ENCODE assay signal across 28 cellular contexts in the genomic region with DNA sequence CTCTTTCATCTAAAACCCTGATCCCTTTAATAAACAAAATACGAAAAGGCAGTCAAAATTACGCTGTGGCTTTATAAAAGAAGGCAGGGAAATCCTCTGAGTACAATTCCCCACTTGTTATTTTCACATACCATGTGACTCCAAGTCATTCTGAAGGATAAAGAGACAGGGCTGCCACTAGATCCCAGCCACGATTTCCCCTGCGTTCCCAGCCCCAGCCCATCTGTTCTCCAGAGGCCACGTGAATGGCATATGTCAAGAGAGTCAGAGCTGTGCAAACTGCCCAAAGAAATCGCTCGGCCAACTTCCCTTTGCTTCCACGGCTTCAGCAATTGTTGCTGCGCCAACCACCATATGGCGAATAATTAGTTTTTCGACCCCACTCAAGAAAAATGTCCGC.
DNase-seq lines count a peak whose midpoint lies in the region; ATAC-seq, FAIRE-seq and TF ChIP-seq lines count a peak whose summit lies in the region.
"Had no signal": no experiment of that assay in that cellular context is flagged by ENCODE, and none has a peak within 500 bp of the region (broad histone marks: within the 10 kb centered on the region; RNA-seq: fewer than 3 reads in every experiment).

No MANE protein-coding gene starts in this region.

- H3K9me3 ChIP-seq in neural progenitor cell (ENCODE audit: low read depth) = no peaks in the 10 kb centered on the region
- H3K9me3 ChIP-seq: pancreas had no signal

- H3K27me3 Mint-ChIP-seq in brain = no peaks in the 10 kb centered on the region
- peaks cover 4% of the 10 kb centered on the region for H3K27me3 Mint-ChIP-seq in neural progenitor cell (ENCODE audit: insufficient read depth, low read depth)
- H3K27me3 Mint-ChIP-seq: CD4-positive, CD25-positive, alpha-beta regulatory T cell had no signal

- peaks cover 36% of the 10 kb centered on the region for H3K4me1 Mint-ChIP-seq in brain
- H3K4me1 Mint-ChIP-seq in neural progenitor cell = peaks cover 24% of the 10 kb centered on the region

- H3K4me3 Mint-ChIP-seq in brain (peak overlapping the region in 3 of 5 experiments; percentile 30 to 61 (median 54)), neural progenitor cell (no peak overlapping the region)
- H3K4me3 Mint-ChIP-seq: activated CD8-positive, alpha-beta T cell treated with anti-CD3 and anti-CD28 coated beads, Interleukin-2, amount 10 ng/mL, durations not matched to agents 7 days and 5 days; CD4-positive, CD25-positive, alpha-beta regulatory T cell had no signal

- no peaks in the 10 kb centered on the region for H4K20me1 ChIP-seq in neural progenitor cell (ENCODE audit: low read depth)

- no peak overlapping the region for H3K9ac ChIP-seq in neural progenitor cell

- no peaks in the 10 kb centered on the region for H3K36me3 ChIP-seq in neural progenitor cell
- H3K36me3 ChIP-seq: brain microvascular endothelial cell, pancreas had no signal

- no peak overlapping the region for H3K4me3 ChIP-seq in neural progenitor cell
- H3K4me3 ChIP-seq: pancreas, PC-9 had no signal

- no peak for FAIRE-seq in RCC 7860 (lab: Jason Lieb, UNC)
- FAIRE-seq: GM12892, pancreas, small intestine had no signal

- no peak overlapping the region for H3K4me2 ChIP-seq in neural progenitor cell
- H3K4me2 ChIP-seq: PC-9 had no signal

- H3K9me3 Mint-ChIP-seq in brain = peaks cover 0 to 4% (median 2%) of the 10 kb centered on the region in 5 experiments
- H3K9me3 Mint-ChIP-seq in neural progenitor cell = no peaks in the 10 kb centered on the region
- H3K9me3 Mint-ChIP-seq: activated T-helper 2 cell treated with anti-CD3 and anti-CD28 coated beads, Interferon-gamma antibody, Interleukin-2, Interleukin-4, amounts not matched to agents 10 μg/mL and 5 μg/mL and 100 μg/mL, durations not matched to agents 14 hours and 24 hours and 36 hours had no signal

- H3K36me3 Mint-ChIP-seq in brain (no peaks in the 10 kb centered on the region), neural progenitor cell (no peaks in the 10 kb centered on the region)

- no peak overlapping the region for H2AFZ ChIP-seq in neural progenitor cell (replicated peaks)
- H2AFZ ChIP-seq: PC-9 had no signal

- no peaks in the 10 kb centered on the region for H3K27me3 ChIP-seq in neural progenitor cell
- H3K27me3 ChIP-seq: brain microvascular endothelial cell, pancreas had no signal

- ATAC-seq in HG03045 (IDR thresholded peaks at IDR 0.05; ENCODE audit: unreplicated experiment) = no peak
- ATAC-seq: activated CD8-positive, alpha-beta T cell treated with anti-CD3 and anti-CD28 coated beads, Interleukin-2, amount 10 ng/mL, durations not matched to agents 7 days and 5 days; left lobe of liver; pancreas had no signal

- no peaks in the 10 kb centered on the region for H3F3A ChIP-seq in neural progenitor cell (ENCODE audit: low read depth)

- H3K27ac Mint-ChIP-seq in brain = peak overlapping the region in 4 of 5 experiments; percentile 56 to 86 (median 70)
- H3K27ac Mint-ChIP-seq in neural progenitor cell = no peak overlapping the region
- H3K27ac Mint-ChIP-seq: activated CD8-positive, alpha-beta T cell treated with anti-CD3 and anti-CD28 coated beads, Interleukin-2, amount 10 ng/mL, durations not matched to agents 7 days and 5 days; activated T-helper 2 cell treated with anti-CD3 and anti-CD28 coated beads, Interferon-gamma antibody, Interleukin-2, Interleukin-4, amounts not matched to agents 10 μg/mL and 5 μg/mL and 100 μg/mL, durations not matched to agents 14 hours and 24 hours and 36 hours; CD4-positive, CD25-positive, alpha-beta regulatory T cell had no signal

- no peak overlapping the region for H3K27ac ChIP-seq in neural progenitor cell
- H3K27ac ChIP-seq: 22Rv1, brain microvascular endothelial cell, HL-60, pancreas, PC-9 had no signal

- H3K79me2 ChIP-seq in neural progenitor cell (ENCODE audit: low read depth) = no peaks in the 10 kb centered on the region

- no peaks in the 10 kb centered on the region for H3K4me1 ChIP-seq in neural progenitor cell

- TF ChIP-seq CTCF in brain (conservative IDR thresholded peaks at IDR 0.05) (no peak), neural progenitor cell (IDR thresholded peaks at IDR 0.05) (no peak)

- peak; percentile 30 for DNase-seq in NCI-H1092 treated with DMSO at 0.1 percent for 48 hours (lab: John Stamatoyannopoulos, UW)
- no peak for DNase-seq in NCI-H1092 (lab: John Stamatoyannopoulos, UW)
- peak; percentile 96 for DNase-seq in NCI-H2171 treated with DMSO at 0.1 percent for 48 hours (lab: John Stamatoyannopoulos, UW)
- peak; percentile 31 for DNase-seq in retina
- DNase-seq in neural progenitor cell (ENCODE audit: low spot score) = no peak
- no peak for DNase-seq in RCC 7860 (ENCODE audit: low spot score)
- DNase-seq: activated CD8-positive, alpha-beta T cell treated with anti-CD3 and anti-CD28 coated beads, Interleukin-2, amount 10 ng/mL, durations not matched to agents 7 days and 5 days; activated naive CD4-positive, alpha-beta T cell treated with anti-CD3 and anti-CD28 coated beads, Interleukin-2, amount 50 U/mL, for 16 hours; amniotic stem cell; brain microvascular endothelial cell; CD4-positive, CD25-positive, alpha-beta regulatory T cell; HCEC 1CT; KG1; mesenchymal stem cell; NCI-H2081 treated with DMSO at 0.1 percent for 48 hours; NCI-H510A; pancreas; PC-9; Right ventricle myocardium superior; small intestine; stimulated activated naive CD4-positive, alpha-beta T cell treated with Interleukin-2 at 50 U/mL for 16 hours had no signal

Comparison
In these comparisons a context has a peak if more than half of its experiments do, and no peak if none do; other contexts are left out.
1. DNase-seq: peak in NCI-H1092 treated with DMSO at 0.1 percent for 48 hours (single experiment), NCI-H2171 treated with DMSO at 0.1 percent for 48 hours (single experiment) and retina (single experiment); none in NCI-H1092 (single experiment), neural progenitor cell (single experiment) and RCC 7860 (single experiment).